Comparison of ENCODE assay signal across 2 cellular contexts in the genomic region with DNA sequence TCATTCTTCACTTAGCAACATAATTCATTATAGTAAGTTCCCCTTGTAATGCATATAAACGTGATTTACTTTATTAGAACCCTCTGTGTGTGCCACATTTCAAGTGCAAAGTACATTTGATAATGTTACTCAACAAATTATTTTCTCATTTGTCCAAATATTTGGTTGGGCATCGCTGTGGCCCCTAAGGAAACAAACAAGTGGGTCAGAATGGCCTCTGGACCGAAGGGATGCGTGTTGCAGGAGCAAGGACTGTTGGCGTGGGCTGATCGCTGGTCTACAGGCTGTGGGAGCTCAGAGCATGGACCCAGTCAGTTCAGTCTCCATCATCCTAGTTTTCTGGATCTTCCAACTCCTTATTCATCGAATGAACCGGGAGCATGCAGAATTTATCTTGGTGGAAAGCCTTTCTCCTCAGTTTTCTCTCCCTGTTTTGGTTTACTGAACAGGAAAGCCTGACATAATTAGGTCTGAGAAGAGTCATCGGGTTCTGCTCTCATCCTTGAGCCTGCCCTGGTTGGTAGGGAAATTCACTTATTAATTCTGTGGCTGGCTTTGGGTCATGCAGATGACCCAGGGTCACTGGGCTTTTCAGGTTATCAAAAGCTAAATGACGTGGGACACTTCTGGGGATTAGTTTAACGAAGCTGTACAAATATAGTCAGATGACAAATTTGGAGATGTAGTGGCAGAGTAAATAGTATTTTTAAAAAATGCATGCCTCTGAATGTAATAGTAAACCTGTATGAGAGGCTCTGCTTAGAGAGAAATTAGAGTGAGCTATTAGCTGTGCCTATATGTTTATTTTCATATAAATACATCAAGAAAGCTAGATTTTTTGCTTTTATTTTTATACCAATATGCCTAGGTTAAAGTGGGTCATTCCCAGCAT.
TF ChIP-seq lines count a peak whose summit lies in the region.

No MANE protein-coding gene starts in this region.

TF ChIP-seq in GM23338, 12 proteins besides CTCF, POLR2A, EP300 and RAD21 (continues in another document):
- TF ChIP-seq EZH2phosphoT487 (IDR thresholded peaks at IDR 0.05; ENCODE audit: unreplicated experiment) (no peak), JUNB (IDR thresholded peaks at IDR 0.05; ENCODE audit: unreplicated experiment) (no peak), ZNF462 (CRISPR knock-in tag; IDR thresholded peaks at IDR 0.05) (no peak), ZNF331 (CRISPR knock-in tag; IDR thresholded peaks at IDR 0.05; ENCODE audit: low read depth) (no peak), CREB1 (CRISPR knock-in tag; IDR thresholded peaks at IDR 0.05; ENCODE audit: low read depth) (no peak), EZH2 (IDR thresholded peaks at IDR 0.05; ENCODE audit: low read depth, unreplicated experiment) (no peak), POLR2AphosphoS5 (IDR thresholded peaks at IDR 0.05; ENCODE audit: low read depth) (no peak), ZNF114 (CRISPR knock-in tag; IDR thresholded peaks at IDR 0.05) (no peak), STAT1 (IDR thresholded peaks at IDR 0.05; ENCODE audit: unreplicated experiment) (no peak), NANOG (IDR thresholded peaks at IDR 0.05; ENCODE audit: borderline replicate concordance) (no peak), ETS1 (IDR thresholded peaks at IDR 0.05) (no peak)

TF ChIP-seq in liver, 16 proteins besides CTCF, POLR2A, EP300 and RAD21:
- TF ChIP-seq GABPA (IDR thresholded peaks at IDR 0.05 in 1 of 2, conservative IDR thresholded peaks at IDR 0.05 in 1 of 2) = no peak
- TF ChIP-seq NR2F2 (IDR thresholded peaks at IDR 0.05) = peak; percentile 77
- TF ChIP-seq RXRA (IDR thresholded peaks at IDR 0.05) = peak; percentile 80 to 87
- TF ChIP-seq, protein P1, sequence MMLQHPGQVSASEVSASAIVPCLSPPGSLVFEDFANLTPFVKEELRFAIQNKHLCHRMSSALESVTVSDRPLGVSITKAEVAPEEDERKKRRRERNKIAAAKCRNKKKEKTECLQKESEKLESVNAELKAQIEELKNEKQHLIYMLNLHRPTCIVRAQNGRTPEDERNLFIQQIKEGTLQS (IDR thresholded peaks at IDR 0.05) = no peak
- TF ChIP-seq, protein P2, sequence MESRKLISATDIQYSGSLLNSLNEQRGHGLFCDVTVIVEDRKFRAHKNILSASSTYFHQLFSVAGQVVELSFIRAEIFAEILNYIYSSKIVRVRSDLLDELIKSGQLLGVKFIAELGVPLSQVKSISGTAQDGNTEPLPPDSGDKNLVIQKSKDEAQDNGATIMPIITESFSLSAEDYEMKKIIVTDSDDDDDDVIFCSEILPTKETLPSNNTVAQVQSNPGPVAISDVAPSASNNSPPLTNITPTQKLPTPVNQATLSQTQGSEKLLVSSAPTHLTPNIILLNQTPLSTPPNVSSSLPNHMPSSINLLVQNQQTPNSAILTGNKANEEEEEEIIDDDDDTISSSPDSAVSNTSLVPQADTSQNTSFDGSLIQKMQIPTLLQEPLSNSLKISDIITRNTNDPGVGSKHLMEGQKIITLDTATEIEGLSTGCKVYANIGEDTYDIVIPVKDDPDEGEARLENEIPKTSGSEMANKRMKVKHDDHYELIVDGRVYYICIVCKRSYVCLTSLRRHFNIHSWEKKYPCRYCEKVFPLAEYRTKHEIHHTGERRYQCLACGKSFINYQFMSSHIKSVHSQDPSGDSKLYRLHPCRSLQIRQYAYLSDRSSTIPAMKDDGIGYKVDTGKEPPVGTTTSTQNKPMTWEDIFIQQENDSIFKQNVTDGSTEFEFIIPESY (IDR thresholded peaks at IDR 0.05) = peak; percentile 72
- TF ChIP-seq YY1 (IDR thresholded peaks at IDR 0.05) = peak; percentile 92
- TF ChIP-seq TAF1 (conservative IDR thresholded peaks at IDR 0.05) = no peak
- TF ChIP-seq EGR1 (IDR thresholded peaks at IDR 0.05; ENCODE audit: low read depth in 2 of 2) = peak in 1 of 2 donors; percentile 71
- TF ChIP-seq HNF4G (IDR thresholded peaks at IDR 0.05) = peak; percentile 79
- peak; percentile 95 for TF ChIP-seq SP1 (IDR thresholded peaks at IDR 0.05)
- TF ChIP-seq REST (IDR thresholded peaks at IDR 0.05) = peak; percentile 78
- TF ChIP-seq MAX (IDR thresholded peaks at IDR 0.05) = peak; percentile 62
- peak; percentile 48 for TF ChIP-seq FOXA1 (IDR thresholded peaks at IDR 0.05)
- TF ChIP-seq HNF4A (conservative IDR thresholded peaks at IDR 0.05) = peak; percentile 92 to 96
- peak; percentile 85 for TF ChIP-seq FOXA2 (IDR thresholded peaks at IDR 0.05)
- peak; percentile 44 to 83 for TF ChIP-seq JUND (IDR thresholded peaks at IDR 0.05)
TF ChIP-seq in liver: peak in this region for 13.
